Comparison of ENCODE assay signal across 15 cellular contexts in the genomic region with DNA sequence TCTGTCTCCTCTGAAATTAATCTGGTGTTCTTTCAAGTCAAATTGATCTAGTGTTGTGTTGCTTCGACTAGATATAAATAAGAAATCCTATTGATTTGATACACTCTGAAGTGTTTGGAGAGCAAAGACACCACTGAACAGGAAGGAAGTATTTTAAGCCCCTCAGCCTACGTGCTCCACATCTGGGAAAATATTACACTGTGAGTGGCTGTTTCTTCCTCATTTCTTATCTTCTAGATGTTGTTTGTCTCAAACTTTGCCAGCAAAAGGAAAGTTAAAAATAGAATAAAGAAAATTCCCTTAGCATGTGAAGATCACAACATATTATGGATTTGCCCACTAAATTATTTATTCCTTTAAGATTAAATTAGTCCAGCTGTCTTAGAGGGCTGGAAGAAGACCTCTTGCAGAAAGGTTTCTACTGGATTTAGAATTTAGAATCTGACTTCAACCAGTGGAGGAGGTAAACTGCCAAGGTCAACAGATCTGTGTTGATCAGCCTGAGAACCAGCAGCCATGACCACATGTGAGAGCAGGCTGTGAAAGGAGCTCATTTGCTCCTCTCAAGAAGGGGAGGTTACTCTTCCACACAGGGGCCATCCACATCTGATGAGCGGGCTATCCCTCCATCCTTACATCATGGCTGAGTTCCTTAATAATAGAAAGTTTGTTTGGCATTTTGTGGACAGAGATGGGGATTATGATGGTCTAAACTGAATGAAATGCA. TPM values are rescaled to one million over a fixed set of nuclear protein-coding genes. Genes with fewer than 3 reads are reported as not detected.
DNase-seq lines count a peak whose midpoint lies in the region; ATAC-seq and TF ChIP-seq lines count a peak whose summit lies in the region.
"Had no signal": no experiment of that assay in that cellular context is flagged by ENCODE, and none has a peak within 500 bp of the region (broad histone marks: within the 10 kb centered on the region; RNA-seq: fewer than 3 reads in every experiment).

No MANE protein-coding gene starts in this region.

- H3K4me3 Mint-ChIP-seq in activated naive CD8-positive, alpha-beta T cell, result peak overlapping the region; percentile 55
- H3K4me3 Mint-ChIP-seq: neural progenitor cell had no signal

- peaks cover 40% of the 10 kb centered on the region for H3K4me1 ChIP-seq in KMS-11 (ENCODE audit: low read depth, poor library complexity, severe bottlenecking)
- H3K4me1 ChIP-seq in neuronal stem cell (ENCODE audit: control insufficient read depth in 2 of 2, insufficient read depth in 1 of 2, low read depth in 1 of 2, low read length in 2 of 2), result no peaks in the 10 kb centered on the region
- H3K4me1 ChIP-seq: neural progenitor cell had no signal

- H3K27ac Mint-ChIP-seq in activated naive CD8-positive, alpha-beta T cell, result peak overlapping the region; percentile 97
- H3K27ac Mint-ChIP-seq: neural progenitor cell had no signal

- H2BK5ac ChIP-seq in neuronal stem cell (ENCODE audit: low read length), result no peak overlapping the region

- TF ChIP-seq CTCF in KMS-11 (conservative IDR thresholded peaks at IDR 0.05; ENCODE audit: low read depth, low read length), result no peak

- H4K8ac ChIP-seq in neuronal stem cell (ENCODE audit: low read depth, low read length), result no peak overlapping the region

- DNase-seq in SIG-M5 treated with dmso at 0.1 percent for 504 hours (lab: John Stamatoyannopoulos, UW; ENCODE audit: unreplicated experiment) (peak; percentile 24), SIG-M5 (lab: John Stamatoyannopoulos, UW) (no peak), sciatic nerve (ENCODE audit: low spot score) (no peak), neuronal stem cell (ENCODE audit: low spot score) (no peak), inferior parietal cortex (ENCODE audit: extremely low spot score) (no peak), islet precursor cell (no peak)
- DNase-seq: DMS53, kidney, NCI-H187, T1000 had no signal

- H2BK12ac ChIP-seq in neuronal stem cell (ENCODE audit: low read length), result no peak overlapping the region

- H3K27ac ChIP-seq in KMS-11 (peak overlapping the region; percentile 56), neuronal stem cell (replicated peaks; ENCODE audit: low read length) (no peak overlapping the region)
- H3K27ac ChIP-seq: neural progenitor cell had no signal

- no peak overlapping the region for H2BK15ac ChIP-seq in neuronal stem cell (ENCODE audit: low read length)

- intact Hi-C loops in sciatic nerve (cut with DNase I), result no loop called here

- H3K18ac ChIP-seq in neuronal stem cell (ENCODE audit: low read length), result no peak overlapping the region

- ATAC-seq in sciatic nerve, result peak; percentile 69

- no peak overlapping the region for H3K14ac ChIP-seq in neuronal stem cell (ENCODE audit: low read length)

- no peak overlapping the region for H2BK120ac ChIP-seq in neuronal stem cell (ENCODE audit: low read depth, low read length)

- peak overlapping the region; percentile 6; the same call in 1 of the 2 replicates for H2AFZ ChIP-seq in KMS-11 (ENCODE audit: low read depth)
- H2AFZ ChIP-seq in neuronal stem cell (ENCODE audit: low read length), result no peak overlapping the region
- H2AFZ ChIP-seq: neural progenitor cell had no signal

- H3K9me3 ChIP-seq in neuronal stem cell (replicated peaks in 1 of 2; ENCODE audit: control insufficient read depth in 2 of 2, insufficient read depth in 1 of 2, low read depth in 1 of 2, low read length in 2 of 2), result peaks cover 0 to 6% of the 10 kb centered on the region in 2 donors

- H3K36me3 Mint-ChIP-seq in activated naive CD8-positive, alpha-beta T cell, result peaks cover 7% of the 10 kb centered on the region
- H3K36me3 Mint-ChIP-seq: neural progenitor cell had no signal

- H3K79me2 ChIP-seq in KMS-11 (ENCODE audit: insufficient read depth, low read depth), result no peaks in the 10 kb centered on the region

- no peak overlapping the region for H3K4ac ChIP-seq in neuronal stem cell (ENCODE audit: low read length)

- peaks cover 3% of the 10 kb centered on the region for H3K9me3 Mint-ChIP-seq in activated naive CD8-positive, alpha-beta T cell (ENCODE audit: low read depth)
- H3K9me3 Mint-ChIP-seq: neural progenitor cell had no signal

- H3K4me2 ChIP-seq in KMS-11 (peak overlapping the region; percentile 85), neuronal stem cell (ENCODE audit: insufficient read depth, low read length, poor library complexity, severe bottlenecking) (no peak overlapping the region)
- H3K4me2 ChIP-seq: neural progenitor cell had no signal

- no peaks in the 10 kb centered on the region for H3K27me3 Mint-ChIP-seq in activated naive CD8-positive, alpha-beta T cell

- H4K91ac ChIP-seq in neuronal stem cell (ENCODE audit: low read depth, low read length, poor library complexity), result no peak overlapping the region

- no peak overlapping the region for H3K23ac ChIP-seq in neuronal stem cell (ENCODE audit: low read depth, low read length, poor library complexity)

- H3K36me3 ChIP-seq in KMS-11 (ENCODE audit: insufficient read depth) (no peaks in the 10 kb centered on the region), neuronal stem cell (replicated peaks in 1 of 2; ENCODE audit: control insufficient read depth in 2 of 2, insufficient read depth in 2 of 2, low read length in 2 of 2) (no peaks in the 10 kb centered on the region)
- H3K36me3 ChIP-seq: neural progenitor cell had no signal

- H3K9ac ChIP-seq in KMS-11, result no peak overlapping the region
- H3K9ac ChIP-seq in neuronal stem cell (ENCODE audit: low read depth, low read length, poor library complexity), result no peak overlapping the region
- H3K9ac ChIP-seq: neural progenitor cell had no signal

- H3K4me1 Mint-ChIP-seq in activated naive CD8-positive, alpha-beta T cell (ENCODE audit: low read depth), result peaks cover 31% of the 10 kb centered on the region
- H3K4me1 Mint-ChIP-seq: neural progenitor cell had no signal

- no peak overlapping the region for H3K4me3 ChIP-seq in KMS-11 (IDR thresholded peaks at IDR 0.05; ENCODE audit: insufficient read depth, low read depth, low read length)
- H3K4me3 ChIP-seq in neuronal stem cell (ENCODE audit: low read length in 2 of 2), result no peak overlapping the region
- H3K4me3 ChIP-seq: neural progenitor cell had no signal

- WGBS in neuronal stem cell (ENCODE audit: extremely low coverage in 2 of 2, insufficient read length in 2 of 2, insufficient replicate concordance in 1 of 2), 2 donors, result no CpG with 5 or more reads among the region's 3 CpGs

- H3K79me1 ChIP-seq in neuronal stem cell (ENCODE audit: low read depth, low read length), result no peaks in the 10 kb centered on the region

- H4K20me1 ChIP-seq in KMS-11 (ENCODE audit: insufficient read depth), result no peaks in the 10 kb centered on the region

- H2AK5ac ChIP-seq in neuronal stem cell (ENCODE audit: low read depth, low read length), result no peak overlapping the region

- H3K27me3 ChIP-seq in KMS-11 (ENCODE audit: insufficient read depth, low read depth), result no peaks in the 10 kb centered on the region
- H3K27me3 ChIP-seq in neuronal stem cell (ENCODE audit: control insufficient read depth in 3 of 3, insufficient read depth in 3 of 3, low read depth in 1 of 3, low read length in 3 of 3), result no peaks in the 10 kb centered on the region
- H3K27me3 ChIP-seq: neural progenitor cell had no signal

RNA-seq across cellular contexts. Expression of a gene that starts 46.3 kb away (rescaled TPM):
- 3.1 TPM for total RNA-seq in sciatic nerve
- not detected for polyA plus RNA-seq in neuronal stem cell (2013, experiment 1 of 2)
- not detected for polyA plus RNA-seq in neuronal stem cell (2013, experiment 2 of 2)
- total RNA-seq: cerebellum, HT1080 had no signal
